ENCODE assay signal across 8 cellular contexts in genomic region chr1:1115830-1116700, GRCh38. TPM values are rescaled to one million over a fixed set of nuclear protein-coding genes. Genes with fewer than 3 reads are reported as not detected.
A peak's percentile ranks its signal among the peaks of the same experiment; 100 is the strongest.
DNase-seq lines count a peak whose midpoint lies in the region; ATAC-seq and TF ChIP-seq lines count a peak whose summit lies in the region.

C1orf159 (minus strand) TSS chr1:1116089; CDS start chr1:1091543, 24,546 bp downstream.

- no peaks in the 10 kb centered on the region for H3K9me3 ChIP-seq in testis

- TF ChIP-seq POLR2A in testis (IDR thresholded peaks at IDR 0.05) = no peak

- H3K27me3 Mint-ChIP-seq in activated naive CD4-positive, alpha-beta T cell treated with anti-CD3 and anti-CD28 coated beads, Interleukin-2, amount 50 U/mL, for 24 hours = no peaks in the 10 kb centered on the region

- peak; percentile 91 for ATAC-seq in HG02588 (IDR thresholded peaks at IDR 0.05; ENCODE audit: unreplicated experiment)

- no peaks in the 10 kb centered on the region for H3K27me3 ChIP-seq in testis

- peak within 1 kb of the TSS; percentile 90 for H3K4me3 Mint-ChIP-seq in activated naive CD4-positive, alpha-beta T cell treated with anti-CD3 and anti-CD28 coated beads, Interleukin-2, amount 50 U/mL, for 24 hours

- no peaks in the 10 kb centered on the region for H3K4me1 ChIP-seq in testis

- intact Hi-C loops in testis (cut with DNase I; ENCODE audit: low total_unique reads) = no loop called here

- WGBS in testis, 2 donors = 0 to 3% methylated on average over 11 to 69 of the region's 124 CpGs

- no peaks in the 10 kb centered on the region for H3K9me3 Mint-ChIP-seq in activated naive CD4-positive, alpha-beta T cell treated with anti-CD3 and anti-CD28 coated beads, Interleukin-2, amount 50 U/mL, for 24 hours

- DNase-seq in GM04504 (ENCODE audit: low read depth) (peak; percentile 97), NCI-H1092 (lab: John Stamatoyannopoulos, UW) (peak; percentile 89), SKM-1 (lab: John Stamatoyannopoulos, UW; ENCODE audit: unreplicated experiment) (peak; percentile 93), glomerular visceral epithelial cell (ENCODE audit: extremely low spot score) (peak; percentile 98), occipital lobe (lab: John Stamatoyannopoulos, UW) (peak; percentile 99), testis (peak; percentile 99)

- peak within 1 kb of the TSS; percentile 77 for H3K27ac Mint-ChIP-seq in activated naive CD4-positive, alpha-beta T cell treated with anti-CD3 and anti-CD28 coated beads, Interleukin-2, amount 50 U/mL, for 24 hours

- H3K36me3 Mint-ChIP-seq in activated naive CD4-positive, alpha-beta T cell treated with anti-CD3 and anti-CD28 coated beads, Interleukin-2, amount 50 U/mL, for 24 hours = peaks cover 13% of the 10 kb centered on the region

- peak within 1 kb of the TSS; percentile 81 to 92 for H3K4me3 ChIP-seq in testis

- peaks cover 16% of the 10 kb centered on the region for H3K4me1 Mint-ChIP-seq in activated naive CD4-positive, alpha-beta T cell treated with anti-CD3 and anti-CD28 coated beads, Interleukin-2, amount 50 U/mL, for 24 hours

- H3K27ac ChIP-seq in testis = peak within 1 kb of the TSS; percentile 59 to 83

- TF ChIP-seq CTCF in testis (IDR thresholded peaks at IDR 0.05) = peak in 2 of 3 experiments; percentile 12 to 32

- no peaks in the 10 kb centered on the region for H3K36me3 ChIP-seq in testis (ENCODE audit: low read depth, missing control alignments)

RNA-seq across cellular contexts. Expression of gene C1orf159, which starts in this region (rescaled TPM):
- total RNA-seq in occipital lobe (5.5 TPM), testis (10 to 100 TPM; 50.7 to 68.3 TPM)
- 40.7 TPM for polyA plus RNA-seq in testis (ENCODE audit: insufficient read depth, low read depth, low replicate concordance)

Comparison
In these comparisons a context has a peak if more than half of its experiments do, and no peak if none do; other contexts are left out.
1. Peak in every context shown above with its lines: DNase-seq, ATAC-seq, H3K4me3 ChIP-seq and H3K27ac ChIP-seq.